In the genomic region with DNA sequence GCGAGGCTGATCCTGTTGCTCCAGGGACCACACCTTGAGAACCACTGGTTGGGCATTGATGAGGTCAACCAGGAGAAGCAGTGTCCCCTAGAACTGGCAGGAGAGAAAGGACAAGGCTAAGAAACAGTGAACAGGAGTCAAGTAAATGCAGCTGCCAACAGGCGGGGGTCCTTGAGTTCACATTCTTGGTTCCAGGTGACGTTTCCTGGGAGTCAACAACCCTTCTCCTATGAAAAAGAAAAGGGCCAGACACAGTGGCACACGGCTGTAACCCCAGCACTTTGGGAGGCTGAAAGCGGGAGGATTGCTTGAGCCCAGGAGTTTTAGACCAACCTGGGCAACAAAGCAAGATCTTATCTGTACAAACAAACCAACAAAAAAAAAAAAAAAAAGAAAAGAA, we compare ENCODE assay signal across 16 cellular contexts.
DNase-seq lines count a peak whose midpoint lies in the region; ATAC-seq and TF ChIP-seq lines count a peak whose summit lies in the region.
"Had no signal": no experiment of that assay in that cellular context is flagged by ENCODE, and none has a peak within 500 bp of the region (broad histone marks: within the 10 kb centered on the region; RNA-seq: fewer than 3 reads in every experiment).

No MANE protein-coding gene starts in this region.

- no peak overlapping the region for H3K27ac ChIP-seq in endodermal cell (ENCODE audit: low read depth, low read length)
- H3K27ac ChIP-seq: 22Rv1, A549, C4-2B had no signal

- no peaks in the 10 kb centered on the region for H3K9me3 Mint-ChIP-seq in endodermal cell
- H3K9me3 Mint-ChIP-seq in nephron progenitor cell, result peaks cover 6% of the 10 kb centered on the region
- H3K9me3 Mint-ChIP-seq: CD4-positive, alpha-beta T cell; H9 had no signal

- no peak for ATAC-seq in activated CD4-positive, CD25-positive, alpha-beta regulatory T cell treated with anti-CD3 and anti-CD28 coated beads, Interleukin-2, amount 50 U/mL, for 24 hours
- ATAC-seq: A549, GM12878, HepG2 had no signal

- H3K27me3 ChIP-seq in endodermal cell (ENCODE audit: control insufficient read depth, insufficient read depth, low read length, poor library complexity, severe bottlenecking), result no peaks in the 10 kb centered on the region

- H3K36me3 Mint-ChIP-seq in endodermal cell (ENCODE audit: low read depth) (no peaks in the 10 kb centered on the region), nephron progenitor cell (ENCODE audit: low read depth) (peaks cover 11% of the 10 kb centered on the region)

- DNase-seq in DMS79 treated with DMSO at 0.1 percent for 48 hours (lab: John Stamatoyannopoulos, UW) (peak; percentile 28), DMS79 (lab: John Stamatoyannopoulos, UW) (no peak), endodermal cell (no peak), nephron progenitor cell (no peak)
- DNase-seq in stimulated activated CD4-positive, alpha-beta T cell treated with anti-CD3 and anti-CD28 coated beads, Interleukin-12 subunit alpha, Interleukin-12 subunit beta, amount 100 ng/mL, for 4 hours, result no peak
- no peak for DNase-seq in activated CD4-positive, alpha-beta T cell treated with anti-CD3 and anti-CD28 coated beads, Interleukin-2, amount 50 U/mL, for 48 hours
- DNase-seq: AML-193; Caco-2; CD4-positive, alpha-beta T cell; H9 had no signal

- peaks cover 39% of the 10 kb centered on the region for H3K4me1 Mint-ChIP-seq in endodermal cell
- peaks cover 84% of the 10 kb centered on the region for H3K4me1 Mint-ChIP-seq in nephron progenitor cell

- no peak for TF ChIP-seq CTCF in endodermal cell (conservative IDR thresholded peaks at IDR 0.05)
- no peak for TF ChIP-seq CTCF in nephron progenitor cell (IDR thresholded peaks at IDR 0.05)

- no peaks in the 10 kb centered on the region for H3K9me3 ChIP-seq in endodermal cell (ENCODE audit: control insufficient read depth, low read length)
- H3K9me3 ChIP-seq: A549, Caco-2 had no signal

- H3K27ac Mint-ChIP-seq in endodermal cell, result peak overlapping the region; percentile 36
- H3K27ac Mint-ChIP-seq in nephron progenitor cell, result peak overlapping the region; percentile 97
- H3K27ac Mint-ChIP-seq: CD4-positive, alpha-beta T cell had no signal

- H3K27me3 Mint-ChIP-seq in endodermal cell (ENCODE audit: insufficient read depth), result no peaks in the 10 kb centered on the region
- H3K27me3 Mint-ChIP-seq in nephron progenitor cell (ENCODE audit: low read depth, poor library complexity), result no peaks in the 10 kb centered on the region

- no peak overlapping the region for H3K9ac ChIP-seq in endodermal cell (ENCODE audit: extremely low read depth, low read length, poor library complexity, severe bottlenecking)

- H3K4me3 ChIP-seq in endodermal cell (ENCODE audit: low read length), result no peak overlapping the region
- H3K4me3 ChIP-seq: A549, GM12878 had no signal

- H3K4me1 ChIP-seq in endodermal cell (ENCODE audit: control insufficient read depth, insufficient read depth, low read length), result peaks cover 11% of the 10 kb centered on the region
- H3K4me1 ChIP-seq: A549, Caco-2 had no signal

- no peaks in the 10 kb centered on the region for H3K36me3 ChIP-seq in endodermal cell (ENCODE audit: control insufficient read depth, insufficient read depth, low read length)

- H3K4me3 Mint-ChIP-seq in endodermal cell, result no peak overlapping the region
- H3K4me3 Mint-ChIP-seq in nephron progenitor cell, result peak overlapping the region; percentile 62
- H3K4me3 Mint-ChIP-seq: CD4-positive, alpha-beta T cell; H9 had no signal

- WGBS in endodermal cell (ENCODE audit: insufficient coverage in 1 of 2, insufficient read length in 1 of 2), 2 experiments, result 80 to 87% methylated on average over 3 to 5 of the region's 5 CpGs
